8 cellular contexts compared by ENCODE assay signal in the genomic region with DNA sequence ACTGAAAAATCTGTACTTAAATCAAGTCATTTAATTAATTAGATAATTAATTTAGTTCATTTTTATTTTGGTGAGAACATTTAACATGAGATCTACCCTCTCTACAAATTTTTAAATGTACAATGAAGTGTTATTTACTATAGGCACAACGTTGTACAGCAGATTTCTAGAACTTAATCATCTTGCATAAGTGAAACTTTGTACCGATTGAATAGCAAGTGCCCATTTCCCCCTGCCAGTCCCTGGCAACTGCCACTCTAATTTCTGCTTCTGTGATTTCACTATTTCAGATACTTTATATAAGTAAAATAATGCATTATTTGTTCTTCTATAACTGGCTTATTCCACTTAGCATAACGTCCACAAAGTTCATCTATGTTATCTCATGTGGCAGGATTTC. TPM values are rescaled to one million over a fixed set of nuclear protein-coding genes. Genes with fewer than 3 reads are reported as not detected.
"Had no signal": no experiment of that assay in that cellular context is flagged by ENCODE, and none has a peak within 500 bp of the region (broad histone marks: within the 10 kb centered on the region; RNA-seq: fewer than 3 reads in every experiment).

No MANE protein-coding gene starts in this region.

- H3K4me3 ChIP-seq: K562 had no signal

- H3K27ac ChIP-seq: HL-60 had no signal

- H3K9me3 Mint-ChIP-seq: IgD-negative memory B cell had no signal

- H3K36me3 Mint-ChIP-seq: IgD-negative memory B cell had no signal

- H3K4me1 Mint-ChIP-seq: IgD-negative memory B cell had no signal

- H3K27me3 Mint-ChIP-seq: IgD-negative memory B cell had no signal

- ATAC-seq: HepG2, K562 had no signal

- FAIRE-seq: HepG2, HTR-8/SVneo, K562 had no signal

- DNase-seq: IMR-90, KBM-7, KG1 had no signal

- H3K4me3 Mint-ChIP-seq: IgD-negative memory B cell had no signal

- H3K27ac Mint-ChIP-seq: IgD-negative memory B cell had no signal

RNA-seq across cellular contexts. Expression of a gene that starts 50.1 kb away (rescaled TPM):
- total RNA-seq: HepG2 had no signal
- polyA plus RNA-seq: HepG2, IgD-negative memory B cell had no signal
